Comparison of ENCODE assay signal across 2 cellular contexts in genomic region chr6:1156411-1156810, GRCh38.
DNase-seq lines count a peak whose midpoint lies in the region; TF ChIP-seq lines count a peak whose summit lies in the region.
"Not testable (repeated sequence)": the region's sequence is repeated elsewhere in the genome, so short reads cannot be mapped to it uniquely, and the experiment has no call there.

No MANE protein-coding gene starts in this region.

- WGBS in neuronal stem cell (ENCODE audit: extremely low coverage in 2 of 2, insufficient read length in 2 of 2, insufficient replicate concordance in 1 of 2), 2 donors = no CpG with 5 or more reads among the region's 3 CpGs

- H3K27me3 ChIP-seq in neuronal stem cell (ENCODE audit: control insufficient read depth in 3 of 3, insufficient read depth in 3 of 3, low read depth in 1 of 3, low read length in 3 of 3) = not testable (repeated sequence)

- H3K9me3 ChIP-seq in HEK293 (ENCODE audit: control insufficient read depth, insufficient read depth, low read depth, low read length); neuronal stem cell (replicated peaks in 1 of 2; ENCODE audit: control insufficient read depth in 2 of 2, insufficient read depth in 1 of 2, low read depth in 1 of 2, low read length in 2 of 2): not testable (repeated sequence)

- not testable (repeated sequence) for H4K91ac ChIP-seq in neuronal stem cell (ENCODE audit: low read depth, low read length, poor library complexity)

- DNase-seq in neuronal stem cell (ENCODE audit: low spot score) = not testable (repeated sequence)

- H3K4me2 ChIP-seq in neuronal stem cell (ENCODE audit: insufficient read depth, low read length, poor library complexity, severe bottlenecking) = not testable (repeated sequence)

- H3K18ac ChIP-seq in neuronal stem cell (ENCODE audit: low read length) = not testable (repeated sequence)

- not testable (repeated sequence) for H2AK5ac ChIP-seq in neuronal stem cell (ENCODE audit: low read depth, low read length)

- not testable (repeated sequence) for H3K23ac ChIP-seq in neuronal stem cell (ENCODE audit: low read depth, low read length, poor library complexity)

- H3K36me3 ChIP-seq in HEK293 (ENCODE audit: control insufficient read depth in 2 of 2, insufficient read depth in 1 of 2, low read length in 2 of 2); neuronal stem cell (replicated peaks in 1 of 2; ENCODE audit: control insufficient read depth in 2 of 2, insufficient read depth in 2 of 2, low read length in 2 of 2): not testable (repeated sequence)

- CTCF ChIA-PET in HEK293 (lab: Yijun Ruan, JAX) = not testable (repeated sequence)

- H3K9ac ChIP-seq in neuronal stem cell (ENCODE audit: low read depth, low read length, poor library complexity) = not testable (repeated sequence)

- not testable (repeated sequence) for H3K14ac ChIP-seq in neuronal stem cell (ENCODE audit: low read length)

- H3K79me1 ChIP-seq in neuronal stem cell (ENCODE audit: low read depth, low read length) = not testable (repeated sequence)

- not testable (repeated sequence) for H2BK12ac ChIP-seq in neuronal stem cell (ENCODE audit: low read length)

- TF ChIP-seq CTCF in HEK293 (tag by site-specific recombination; IDR thresholded peaks at IDR 0.05) = not testable (repeated sequence)

- H2BK15ac ChIP-seq in neuronal stem cell (ENCODE audit: low read length) = not testable (repeated sequence)

- not testable (repeated sequence) for H3K4ac ChIP-seq in neuronal stem cell (ENCODE audit: low read length)

- not testable (repeated sequence) for H2AFZ ChIP-seq in neuronal stem cell (ENCODE audit: low read length)

- H3K27ac ChIP-seq in HEK293 (ENCODE audit: extremely low read depth, low read depth, low read length); neuronal stem cell (replicated peaks; ENCODE audit: low read length): not testable (repeated sequence)

- H4K8ac ChIP-seq in neuronal stem cell (ENCODE audit: low read depth, low read length) = not testable (repeated sequence)

- H2BK120ac ChIP-seq in neuronal stem cell (ENCODE audit: low read depth, low read length) = not testable (repeated sequence)

- peak overlapping the region; percentile 26 for H2BK5ac ChIP-seq in neuronal stem cell (ENCODE audit: low read length)

- POLR2A ChIA-PET in HEK293 (lab: Yijun Ruan, JAX) = not testable (repeated sequence)

- not testable (repeated sequence) for H3K4me1 ChIP-seq in HEK293 (ENCODE audit: control insufficient read depth, insufficient read depth, low read length); neuronal stem cell (ENCODE audit: control insufficient read depth in 2 of 2, insufficient read depth in 1 of 2, low read depth in 1 of 2, low read length in 2 of 2)

- H3K4me3 ChIP-seq in HEK293 (ENCODE audit: low read depth, low read length); neuronal stem cell (ENCODE audit: low read length in 2 of 2): not testable (repeated sequence)

TF ChIP-seq in HEK293, 187 proteins besides CTCF, POLR2A, EP300 and RAD21:
- TF ChIP-seq ZNF585B (tag by site-specific recombination; IDR thresholded peaks at IDR 0.05) = peak; percentile 95
